In genomic region chr18:54805571-54806334, GRCh38 we compare ENCODE assay signal across 11 cellular contexts. TPM values are rescaled to one million over a fixed set of nuclear protein-coding genes. Genes with fewer than 3 reads are reported as not detected.
DNase-seq lines count a peak whose midpoint lies in the region; ATAC-seq, FAIRE-seq and TF ChIP-seq lines count a peak whose summit lies in the region.
"Had no signal": no experiment of that assay in that cellular context is flagged by ENCODE, and none has a peak within 500 bp of the region (broad histone marks: within the 10 kb centered on the region; RNA-seq: fewer than 3 reads in every experiment).

No MANE protein-coding gene starts in this region.

- no peak overlapping the region for H2BK5ac ChIP-seq in mesenchymal stem cell (ENCODE audit: low read depth, low read length, poor library complexity, severe bottlenecking)

- TF ChIP-seq CTCF in astrocyte (IDR thresholded peaks at IDR 0.05; ENCODE audit: insufficient read depth, low read depth, low read length): no peak
- no peak for TF ChIP-seq CTCF in esophagus squamous epithelium (IDR thresholded peaks at IDR 0.05)
- TF ChIP-seq CTCF in gastroesophageal sphincter (IDR thresholded peaks at IDR 0.05): no peak

- no peaks in the 10 kb centered on the region for H3K79me1 ChIP-seq in mesenchymal stem cell (replicated peaks; ENCODE audit: low read length, poor library complexity, severe bottlenecking)

- H3K36me3 Mint-ChIP-seq in astrocyte (ENCODE audit: low read depth, unreplicated experiment): no peaks in the 10 kb centered on the region

- H3K79me2 ChIP-seq in astrocyte (ENCODE audit: insufficient read depth, low read length): no peaks in the 10 kb centered on the region

- 7% methylated on average over 2 of the region's 3 CpGs for WGBS in mesenchymal stem cell
- 56 to 64% methylated on average over 3 of the region's 3 CpGs for WGBS in esophagus squamous epithelium, 2 donors
- WGBS in gastroesophageal sphincter (ENCODE audit: low coverage in 1 of 2), 2 donors: 53 to 71% methylated on average over 3 of the region's 3 CpGs

- peaks cover 2% of the 10 kb centered on the region for H3K27me3 Mint-ChIP-seq in astrocyte (ENCODE audit: low read depth, unreplicated experiment)
- H3K27me3 Mint-ChIP-seq: activated B cell treated with CpG ODN at 0.5 μM for 24 hours had no signal

- DNase-seq in CMK (ENCODE audit: low read depth) (peak; percentile 61), M059J (ENCODE audit: low read depth) (peak; percentile 94), astrocyte (ENCODE audit: low read depth) (peak; percentile 94), mesenchymal stem cell (peak; percentile 97), esophagus squamous epithelium (lab: John Stamatoyannopoulos, UW) (no peak), NCI-H1436 treated with DMSO at 0.1 percent for 48 hours (lab: John Stamatoyannopoulos, UW) (no peak), NCI-H1694 treated with DMSO at 0.1 percent for 48 hours (lab: John Stamatoyannopoulos, UW) (no peak)
- DNase-seq: activated B cell treated with CpG ODN at 0.5 μM for 24 hours, NCI-H2107 had no signal

- no peaks in the 10 kb centered on the region for H3K36me3 ChIP-seq in astrocyte (ENCODE audit: insufficient read depth, low read length)
- H3K36me3 ChIP-seq in mesenchymal stem cell (ENCODE audit: control insufficient read depth in 1 of 2, insufficient read depth in 2 of 2, low read depth in 1 of 2, low read length in 2 of 2): no peaks in the 10 kb centered on the region
- H3K36me3 ChIP-seq in esophagus squamous epithelium: no peaks in the 10 kb centered on the region
- H3K36me3 ChIP-seq in gastroesophageal sphincter: no peaks in the 10 kb centered on the region

- peak overlapping the region; percentile 46 for H3K27ac ChIP-seq in astrocyte (ENCODE audit: low read depth, low read length)
- peak overlapping the region; percentile 36 for H3K27ac ChIP-seq in mesenchymal stem cell (ENCODE audit: low read length, poor library complexity, severe bottlenecking)
- H3K27ac ChIP-seq in esophagus squamous epithelium: no peak overlapping the region
- H3K27ac ChIP-seq in gastroesophageal sphincter: no peak overlapping the region

- FAIRE-seq in astrocyte (lab: Jason Lieb, UNC): peak; percentile 63

- H3K9ac ChIP-seq in astrocyte (ENCODE audit: low read length) (no peak overlapping the region), mesenchymal stem cell (ENCODE audit: low read length) (no peak overlapping the region)

- TF ChIP-seq POLR2A in esophagus squamous epithelium (IDR thresholded peaks at IDR 0.05) (no peak), gastroesophageal sphincter (IDR thresholded peaks at IDR 0.05) (no peak)

- intact Hi-C loops in esophagus squamous epithelium (cut with DNase I): no loop called here

- H3K4ac ChIP-seq in mesenchymal stem cell (ENCODE audit: low read depth in 1 of 2, low read length in 2 of 2): no peak overlapping the region

- no peaks in the 10 kb centered on the region for H3K27me3 ChIP-seq in astrocyte (ENCODE audit: insufficient read depth, low read length)
- no peaks in the 10 kb centered on the region for H3K27me3 ChIP-seq in mesenchymal stem cell (ENCODE audit: control insufficient read depth in 1 of 2, insufficient read depth in 1 of 2, low read length in 2 of 2)
- H3K27me3 ChIP-seq in esophagus squamous epithelium: no peaks in the 10 kb centered on the region
- H3K27me3 ChIP-seq in gastroesophageal sphincter: no peaks in the 10 kb centered on the region

- H3K27ac Mint-ChIP-seq in astrocyte (ENCODE audit: unreplicated experiment): no peak overlapping the region
- H3K27ac Mint-ChIP-seq: activated B cell treated with CpG ODN at 0.5 μM for 24 hours had no signal

- no peak overlapping the region for H2AFZ ChIP-seq in astrocyte (ENCODE audit: low read depth, low read length)
- H2AFZ ChIP-seq in mesenchymal stem cell (ENCODE audit: low read depth, low read length): no peak overlapping the region

- H2AK5ac ChIP-seq in mesenchymal stem cell (ENCODE audit: low read length, severe bottlenecking): no peak overlapping the region

- no peak overlapping the region for H3K4me3 ChIP-seq in astrocyte (ENCODE audit: insufficient read depth, low read depth, low read length)
- no peak overlapping the region for H3K4me3 ChIP-seq in mesenchymal stem cell (ENCODE audit: insufficient read depth in 1 of 2, low read depth in 1 of 2, low read length in 2 of 2)
- H3K4me3 ChIP-seq in esophagus squamous epithelium: no peak overlapping the region
- no peak overlapping the region for H3K4me3 ChIP-seq in gastroesophageal sphincter

- no peak for TF ChIP-seq EP300 in gastroesophageal sphincter (IDR thresholded peaks at IDR 0.05)

- no peak overlapping the region for H2BK12ac ChIP-seq in mesenchymal stem cell (ENCODE audit: low read length in 2 of 2)

- no peak for ATAC-seq in gastroesophageal sphincter

- H3K4me1 ChIP-seq in astrocyte (ENCODE audit: insufficient read depth, low read length): no peaks in the 10 kb centered on the region
- H3K4me1 ChIP-seq in mesenchymal stem cell (ENCODE audit: control insufficient read depth, insufficient read depth, low read depth, low read length): no peaks in the 10 kb centered on the region
- no peaks in the 10 kb centered on the region for H3K4me1 ChIP-seq in esophagus squamous epithelium
- H3K4me1 ChIP-seq in gastroesophageal sphincter: no peaks in the 10 kb centered on the region

- no peak overlapping the region for H2BK15ac ChIP-seq in mesenchymal stem cell (ENCODE audit: low read depth, poor library complexity, severe bottlenecking)

- H4K91ac ChIP-seq in mesenchymal stem cell (ENCODE audit: low read length): no peak overlapping the region

- no peak overlapping the region for H2BK120ac ChIP-seq in mesenchymal stem cell (ENCODE audit: low read depth, low read length)

- H3K14ac ChIP-seq in mesenchymal stem cell (ENCODE audit: low read length in 2 of 2): no peak overlapping the region

- H3K4me1 Mint-ChIP-seq in astrocyte (ENCODE audit: low read depth, unreplicated experiment): peaks cover 4% of the 10 kb centered on the region

- H3K9me3 ChIP-seq in astrocyte (ENCODE audit: insufficient read depth, low read depth, low read length) (no peaks in the 10 kb centered on the region), mesenchymal stem cell (ENCODE audit: control insufficient read depth, low read length) (no peaks in the 10 kb centered on the region), esophagus squamous epithelium (no peaks in the 10 kb centered on the region), gastroesophageal sphincter (no peaks in the 10 kb centered on the region)

- no peak overlapping the region for H3K23ac ChIP-seq in mesenchymal stem cell (ENCODE audit: low read length in 2 of 2)

- H3K4me2 ChIP-seq in astrocyte (ENCODE audit: low read length) (peak overlapping the region; percentile 45), mesenchymal stem cell (ENCODE audit: low read length, poor library complexity, severe bottlenecking) (no peak overlapping the region)

- no peaks in the 10 kb centered on the region for H3K9me3 Mint-ChIP-seq in astrocyte (ENCODE audit: unreplicated experiment)
- H3K9me3 Mint-ChIP-seq: activated B cell treated with CpG ODN at 0.5 μM for 24 hours had no signal

- no peak overlapping the region for H3K4me3 Mint-ChIP-seq in astrocyte (ENCODE audit: unreplicated experiment)
- H3K4me3 Mint-ChIP-seq: activated B cell treated with CpG ODN at 0.5 μM for 24 hours had no signal

- H4K8ac ChIP-seq in mesenchymal stem cell (ENCODE audit: low read length): no peak overlapping the region

- H3K18ac ChIP-seq in mesenchymal stem cell (ENCODE audit: low read depth in 1 of 2, low read length in 2 of 2): no peak overlapping the region

- no peaks in the 10 kb centered on the region for H4K20me1 ChIP-seq in astrocyte (ENCODE audit: insufficient read depth, low read length)

RNA-seq across cellular contexts. Expression of gene RAB27B, which starts 22.5 kb away (rescaled TPM):
- 13.8 and 15.7 TPM in 2 replicates for total RNA-seq in M059J (2014; rRNA removed; shearing (Covaris generic))
- total RNA-seq in astrocyte: 0.91 and 1.1 TPM in 2 replicates
- 122 TPM for polyA plus RNA-seq in mesenchymal stem cell (2013, experiment 1 of 2)
- 127 TPM for polyA plus RNA-seq in mesenchymal stem cell (2013, experiment 2 of 2)
- total RNA-seq in esophagus squamous epithelium: 10 to 100 TPM; 17.5 to 35.9 (median 32.1) TPM
- 1 to 10 TPM in 1 of 4 donors, under 1 TPM in 3; 0.31 to 3.0 (median 0.69) TPM for total RNA-seq in gastroesophageal sphincter
- total RNA-seq: dermis microvascular lymphatic vessel endothelial cell had no signal

Comparison
In these comparisons a context has a peak if more than half of its experiments do, and no peak if none do; other contexts are left out.
1. DNase-seq: peak in CMK (single experiment), M059J (single experiment), astrocyte (single experiment) and mesenchymal stem cell (single experiment); none in esophagus squamous epithelium (single experiment), NCI-H1436 treated with DMSO at 0.1 percent for 48 hours (single experiment) and NCI-H1694 treated with DMSO at 0.1 percent for 48 hours (single experiment).
2. H3K27ac ChIP-seq: peak in astrocyte (single experiment) and mesenchymal stem cell (single experiment); none in esophagus squamous epithelium (0 of 4) and gastroesophageal sphincter (0 of 4).